In genomic region chr11:91163619-91164451, GRCh38 we compare ENCODE assay signal across 10 cellular contexts.
A peak's percentile ranks its signal among the peaks of the same experiment; 100 is the strongest.
DNase-seq lines count a peak whose midpoint lies in the region; ATAC-seq, FAIRE-seq and TF ChIP-seq lines count a peak whose summit lies in the region.
"Had no signal": no experiment of that assay in that cellular context is flagged by ENCODE, and none has a peak within 500 bp of the region (broad histone marks: within the 10 kb centered on the region; RNA-seq: fewer than 3 reads in every experiment).

No MANE protein-coding gene starts in this region.

- H3K23ac ChIP-seq in trophoblast cell (ENCODE audit: low read length) = no peak overlapping the region

- H4K91ac ChIP-seq in trophoblast cell (ENCODE audit: low read depth, low read length) = no peak overlapping the region

- DNase-seq in HCEC 1CT (peak; percentile 61), RCC 7860 (ENCODE audit: low spot score) (peak; percentile 48), fibroblast of pulmonary artery (ENCODE audit: low read depth) (peak; percentile 57), trophoblast cell (no peak), foreskin melanocyte (no peak), HUDEP-2 (lab: John Stamatoyannopoulos, UW; ENCODE audit: unreplicated experiment in 76 of 76) (no peak)
- DNase-seq: NCI-H510A; stimulated activated CD4-positive, alpha-beta T cell treated with anti-CD3 and anti-CD28 coated beads, Interleukin-4, amount 100 ng/mL, for 24 hours had no signal

- no peak overlapping the region for H2BK5ac ChIP-seq in trophoblast cell (ENCODE audit: low read depth, low read length, poor library complexity)

- H2AFZ ChIP-seq in trophoblast cell (ENCODE audit: insufficient read depth, low read length, poor library complexity) = no peak overlapping the region

- no peaks in the 10 kb centered on the region for H3K9me3 ChIP-seq in trophoblast cell (ENCODE audit: insufficient read depth, low read depth, low read length)

- peak overlapping the region; percentile 94 for H3K27ac ChIP-seq in trophoblast cell (ENCODE audit: low read depth, low read length)

- no peak overlapping the region for H4K12ac ChIP-seq in trophoblast cell (ENCODE audit: low read depth, low read length)

- H3K4me1 ChIP-seq in trophoblast cell (ENCODE audit: control insufficient read depth in 1 of 2, insufficient read depth in 2 of 2, low read length in 2 of 2) = no peaks in the 10 kb centered on the region

- H3K36me3 ChIP-seq in trophoblast cell (ENCODE audit: control insufficient read depth in 1 of 2, insufficient read depth in 2 of 2, low read length in 2 of 2) = no peaks in the 10 kb centered on the region

- peak overlapping the region; percentile 30 for H3K4me2 ChIP-seq in trophoblast cell (ENCODE audit: low read length)

- FAIRE-seq in RCC 7860 (lab: Jason Lieb, UNC) = no peak

- no peaks in the 10 kb centered on the region for H3K79me2 ChIP-seq in trophoblast cell (ENCODE audit: control insufficient read depth, insufficient read depth, low read length, poor library complexity)

- TF ChIP-seq CTCF in fibroblast of pulmonary artery (IDR thresholded peaks at IDR 0.05; ENCODE audit: low read length, missing control alignments) = no peak

- no peak overlapping the region for H4K8ac ChIP-seq in trophoblast cell (ENCODE audit: low read depth, low read length)

- H3K14ac ChIP-seq in trophoblast cell (ENCODE audit: low read length) = no peak overlapping the region

- ATAC-seq in GM21367 (IDR thresholded peaks at IDR 0.05; ENCODE audit: unreplicated experiment) (no peak), GM18873 (IDR thresholded peaks at IDR 0.05; ENCODE audit: low FRiP score, unreplicated experiment) (no peak)

- no peaks in the 10 kb centered on the region for H3K27me3 ChIP-seq in trophoblast cell (ENCODE audit: insufficient read depth, low read length)

- no peaks in the 10 kb centered on the region for H3K79me1 ChIP-seq in trophoblast cell (ENCODE audit: low read length)

- H3K18ac ChIP-seq in trophoblast cell (ENCODE audit: low read length) = no peak overlapping the region

- H3K4me3 ChIP-seq in fibroblast of pulmonary artery (replicated peaks; ENCODE audit: low read depth, low read length) (no peak overlapping the region), trophoblast cell (ENCODE audit: low read depth, low read length) (no peak overlapping the region)

- no CpG with 5 or more reads among the region's 2 CpGs for WGBS in trophoblast cell (ENCODE audit: extremely low coverage, insufficient coverage, insufficient read length)

- no peak overlapping the region for H2BK12ac ChIP-seq in trophoblast cell (ENCODE audit: low read length)

- no peak overlapping the region for H3K4ac ChIP-seq in trophoblast cell (ENCODE audit: low read depth, low read length)

- H2AK5ac ChIP-seq in trophoblast cell (ENCODE audit: low read length) = no peak overlapping the region

- no peak overlapping the region for H3K9ac ChIP-seq in trophoblast cell (ENCODE audit: low read length)

- no peak overlapping the region for H2BK120ac ChIP-seq in trophoblast cell (ENCODE audit: insufficient read depth, low read length, poor library complexity)

Comparison
In these comparisons a context has a peak if more than half of its experiments do, and no peak if none do; other contexts are left out.
1. DNase-seq: peak in HCEC 1CT (single experiment), RCC 7860 (single experiment) and fibroblast of pulmonary artery (single experiment); none in trophoblast cell (0 of 2), foreskin melanocyte (single experiment) and HUDEP-2 (0 of 76).